20 cellular contexts compared by ENCODE assay signal in genomic region chr11:70432580-70432979, GRCh38. TPM values are rescaled to one million over a fixed set of nuclear protein-coding genes. Genes with fewer than 3 reads are reported as not detected.
DNase-seq lines count a peak whose midpoint lies in the region; ATAC-seq and TF ChIP-seq lines count a peak whose summit lies in the region.
"Had no signal": no experiment of that assay in that cellular context is flagged by ENCODE, and none has a peak within 500 bp of the region (broad histone marks: within the 10 kb centered on the region; RNA-seq: fewer than 3 reads in every experiment).

No MANE protein-coding gene starts in this region.

- no peak overlapping the region for H3K14ac ChIP-seq in IMR-90 (replicated peaks; ENCODE audit: low read depth, low read length)

- no peak overlapping the region for H2BK120ac ChIP-seq in IMR-90 (ENCODE audit: low read depth, low read length)

- H3K4me1 Mint-ChIP-seq in GM23338 (peaks cover 4% of the 10 kb centered on the region; the same call in 1 of the 3 replicates), endothelial cell (ENCODE audit: unreplicated experiment) (peaks cover 3% of the 10 kb centered on the region), mesothelial cell of epicardium (peaks cover 3% of the 10 kb centered on the region)
- H3K4me1 Mint-ChIP-seq: CD14-positive monocyte; CD8-positive, alpha-beta memory T cell had no signal

- H3K4me1 ChIP-seq in GM23338 (ENCODE audit: insufficient read depth) (no peaks in the 10 kb centered on the region), IMR-90 (ENCODE audit: control insufficient read depth, insufficient read depth, low read length) (no peaks in the 10 kb centered on the region)

- no peak overlapping the region for H4K8ac ChIP-seq in IMR-90 (ENCODE audit: low read depth in 2 of 2, low read length in 2 of 2)

- H2BK15ac ChIP-seq in IMR-90 (ENCODE audit: low read depth, low read length): no peak overlapping the region

- H3K9ac ChIP-seq in IMR-90 (ENCODE audit: low read depth, low read length): no peak overlapping the region

- CTCF ChIA-PET in IMR-90 (lab: Yijun Ruan, JAX): no interaction called here

- H3K27me3 Mint-ChIP-seq in GM23338 (ENCODE audit: insufficient read depth, low read depth, poor library complexity): peaks cover 2% of the 10 kb centered on the region
- H3K27me3 Mint-ChIP-seq in endothelial cell (ENCODE audit: unreplicated experiment): peaks cover 8% of the 10 kb centered on the region
- H3K27me3 Mint-ChIP-seq in mesothelial cell of epicardium (ENCODE audit: low read depth): no peaks in the 10 kb centered on the region

- no peak overlapping the region for H2AFZ ChIP-seq in GM23338
- H2AFZ ChIP-seq in IMR-90 (replicated peaks; ENCODE audit: low read length, poor library complexity): peak overlapping the region; percentile 35

- BruUV-seq in IMR-90 (replicated peaks; lab: Mats Ljungman, UMichigan): no TSS peak

- no peak overlapping the region for H2AK5ac ChIP-seq in IMR-90 (ENCODE audit: low read depth, low read length)

- dilution Hi-C loops in IMR-90 (cut with HindIII; ENCODE audit: low sequenced_read_pairs, unreplicated experiment): no loop called here

- H3K27me3 ChIP-seq in GM23338 (ENCODE audit: insufficient read depth): no peaks in the 10 kb centered on the region
- no peaks in the 10 kb centered on the region for H3K27me3 ChIP-seq in IMR-90 (ENCODE audit: control insufficient read depth, insufficient read depth, low read length)
- H3K27me3 ChIP-seq: MG63 had no signal

- peaks cover 17 to 58% of the 10 kb centered on the region in 2 experiments for H3K79me1 ChIP-seq in IMR-90 (ENCODE audit: low read depth in 1 of 2, low read length in 2 of 2)

- no peak overlapping the region for H3K23ac ChIP-seq in IMR-90 (ENCODE audit: low read depth, low read length)

- H3K9me2 ChIP-seq in GM23338 (ENCODE audit: insufficient read depth): no peaks in the 10 kb centered on the region

- DNase-seq in GM23338 (ENCODE audit: low spot score) (no peak), IMR-90 (no peak), endothelial cell (ENCODE audit: low spot score) (no peak), posterior vena cava (ENCODE audit: low spot score) (peak; percentile 69), mesothelial cell of epicardium (ENCODE audit: low spot score in 2 of 2, unreplicated experiment in 2 of 2) (no peak), middle frontal gyrus (ENCODE audit: extremely low spot score, low spot score) (no peak)
- DNase-seq: CD8-positive, alpha-beta memory T cell; DMS 273 treated with DMSO at 0.1 percent for 48 hours; DND-41; H9; KG1; MG63; NCI-H1105 treated with DMSO at 0.1 percent for 48 hours; NCI-H2029; NCI-H446 treated with DMSO at 0.1 percent for 48 hours; NCI-H526 treated with DMSO at 0.1 percent for 48 hours; RPMI8226; SHP77 had no signal

- H3K4me2 ChIP-seq in GM23338 (no peak overlapping the region), IMR-90 (ENCODE audit: low read depth, low read length) (no peak overlapping the region)

- no peak overlapping the region for H3K27ac ChIP-seq in GM23338 (ENCODE audit: low read depth)
- H3K27ac ChIP-seq in IMR-90 (ENCODE audit: insufficient read depth, low read length): no peak overlapping the region

- no peak overlapping the region for H2AK9ac ChIP-seq in IMR-90 (replicated peaks; ENCODE audit: low read depth, low read length, poor library complexity)

- no peak overlapping the region; the same call in 1 of the 2 replicates for H3K27ac Mint-ChIP-seq in GM23338
- no peak overlapping the region for H3K27ac Mint-ChIP-seq in endothelial cell (ENCODE audit: unreplicated experiment)
- no peak overlapping the region for H3K27ac Mint-ChIP-seq in mesothelial cell of epicardium
- H3K27ac Mint-ChIP-seq: CD14-positive monocyte had no signal

- H2BK20ac ChIP-seq in IMR-90 (ENCODE audit: low read depth, low read length): no peak overlapping the region

- peaks cover 88% of the 10 kb centered on the region for H3K36me3 Mint-ChIP-seq in GM23338 (ENCODE audit: low read depth)
- peaks cover 63% of the 10 kb centered on the region for H3K36me3 Mint-ChIP-seq in endothelial cell (ENCODE audit: low read depth, unreplicated experiment)
- H3K36me3 Mint-ChIP-seq in mesothelial cell of epicardium: peaks cover 50% of the 10 kb centered on the region
- H3K36me3 Mint-ChIP-seq: CD14-positive monocyte; CD8-positive, alpha-beta memory T cell had no signal

- H3K9me3 Mint-ChIP-seq in GM23338 (peaks cover 2% of the 10 kb centered on the region; the same call in 1 of the 3 replicates), endothelial cell (ENCODE audit: unreplicated experiment) (no peaks in the 10 kb centered on the region), mesothelial cell of epicardium (no peaks in the 10 kb centered on the region)
- H3K9me3 Mint-ChIP-seq: CD8-positive, alpha-beta memory T cell; H9 had no signal

- H2BK5ac ChIP-seq in IMR-90 (ENCODE audit: low read depth, low read length, poor library complexity, severe bottlenecking): no peak overlapping the region

- H3K18ac ChIP-seq in IMR-90 (ENCODE audit: low read depth, low read length): no peak overlapping the region

- peak; percentile 21 for ATAC-seq in GM23338
- ATAC-seq in IMR-90 (ENCODE audit: low read depth): no peak
- ATAC-seq in GM18517 (IDR thresholded peaks at IDR 0.05; ENCODE audit: unreplicated experiment): no peak

- H3K56ac ChIP-seq in IMR-90 (ENCODE audit: extremely low read depth, insufficient read depth, low read length): no peak overlapping the region

- no peaks in the 10 kb centered on the region for H3F3A ChIP-seq in GM23338 (replicated peaks; ENCODE audit: low read depth)

- intact Hi-C loops in IMR-90 (cut with micrococcal nuclease): no loop called here
- intact Hi-C loops in posterior vena cava (cut with DNase I): no loop called here

- no peak for TF ChIP-seq CTCF in GM23338 (conservative IDR thresholded peaks at IDR 0.05; ENCODE audit: low read depth in 2 of 2)
- no peak for TF ChIP-seq CTCF in IMR-90 (conservative IDR thresholded peaks at IDR 0.05; ENCODE audit: low read depth, low read length)
- TF ChIP-seq CTCF in endothelial cell (IDR thresholded peaks at IDR 0.05; ENCODE audit: unreplicated experiment): no peak
- no peak for TF ChIP-seq CTCF in mesothelial cell of epicardium (IDR thresholded peaks at IDR 0.05; ENCODE audit: unreplicated experiment)

- H3K9me3 ChIP-seq in IMR-90 (ENCODE audit: control insufficient read depth, insufficient read depth, low read length): no peaks in the 10 kb centered on the region
- H3K9me3 ChIP-seq: MG63 had no signal

- no peak for TF ChIP-seq RAD21 in IMR-90 (IDR thresholded peaks at IDR 0.05; ENCODE audit: low read length)

- H3K79me2 ChIP-seq in GM23338 (replicated peaks; ENCODE audit: insufficient read depth): no peaks in the 10 kb centered on the region

- no peak overlapping the region for H4K5ac ChIP-seq in IMR-90 (ENCODE audit: low read depth, low read length)

- POLR2A ChIA-PET in IMR-90 (lab: Charles Lee; ENCODE audit: unreplicated experiment): no interaction called here

- H3K4me3 Mint-ChIP-seq in GM23338: no peak overlapping the region
- H3K4me3 Mint-ChIP-seq in endothelial cell (ENCODE audit: unreplicated experiment): peak overlapping the region; percentile 85
- no peak overlapping the region for H3K4me3 Mint-ChIP-seq in mesothelial cell of epicardium
- H3K4me3 Mint-ChIP-seq: H9 had no signal

- no peak overlapping the region for H4K91ac ChIP-seq in IMR-90 (ENCODE audit: insufficient read depth, low read depth, low read length)

- no CpG with 5 or more reads among the region's 15 CpGs for WGBS in IMR-90 (ENCODE audit: extremely low coverage in 2 of 2, insufficient read length in 1 of 2), 2 experiments

- no peak overlapping the region for H3K4ac ChIP-seq in IMR-90 (ENCODE audit: low read depth, low read length)

- H3K36me3 ChIP-seq in GM23338 (ENCODE audit: insufficient read depth): peaks cover 22% of the 10 kb centered on the region; the same call in 1 of the 2 replicates
- H3K36me3 ChIP-seq in IMR-90 (ENCODE audit: control insufficient read depth, insufficient read depth, low read length): peaks cover 89% of the 10 kb centered on the region

- H4K20me1 ChIP-seq in GM23338 (replicated peaks; ENCODE audit: insufficient read depth): peaks cover 14% of the 10 kb centered on the region
- peaks cover 72% of the 10 kb centered on the region for H4K20me1 ChIP-seq in IMR-90 (ENCODE audit: insufficient read depth, low read length)

- in situ Hi-C loops in IMR-90 (cut with MboI; ENCODE audit: low sequenced_read_pairs): no loop called here

- no peaks in the 10 kb centered on the region for H3K9me1 ChIP-seq in IMR-90 (ENCODE audit: insufficient read depth, low read length)

- TF ChIP-seq POLR2A in IMR-90 (IDR thresholded peaks at IDR 0.05; ENCODE audit: low read depth, low read length): no peak

- no peak overlapping the region for H3K4me3 ChIP-seq in GM23338
- no peak overlapping the region for H3K4me3 ChIP-seq in IMR-90 (ENCODE audit: insufficient read depth, low read depth, low read length)
- H3K4me3 ChIP-seq: MG63 had no signal

TF ChIP-seq in GM23338, 12 proteins besides CTCF, POLR2A, EP300 and RAD21 (continues in another document):
- TF ChIP-seq CREB1 (CRISPR knock-in tag; IDR thresholded peaks at IDR 0.05; ENCODE audit: low read depth): no peak
- TF ChIP-seq STAT1 (IDR thresholded peaks at IDR 0.05; ENCODE audit: unreplicated experiment): no peak

TF ChIP-seq in IMR-90, 13 proteins besides CTCF, POLR2A, EP300 and RAD21 (continues in another document):
- TF ChIP-seq MAZ (IDR thresholded peaks at IDR 0.05; ENCODE audit: borderline replicate concordance, low read depth, low read length) (no peak), SMC3 (IDR thresholded peaks at IDR 0.05; ENCODE audit: low read depth, low read length) (no peak), MAFK (IDR thresholded peaks at IDR 0.05; ENCODE audit: low read depth, low read length) (no peak), USF2 (IDR thresholded peaks at IDR 0.05; ENCODE audit: low read depth, low read length) (no peak), RFX5 (IDR thresholded peaks at IDR 0.05; ENCODE audit: low read depth, low read length) (no peak), RCOR1 (IDR thresholded peaks at IDR 0.05; ENCODE audit: insufficient replicate concordance, low read length) (no peak)

RNA-seq across cellular contexts. Expression of gene CTTN, which starts 34.3 kb away (rescaled TPM):
- total RNA-seq in GM23338 (2014; rRNA removed; shearing (Covaris generic)): 327 and 343 TPM in 2 replicates
- polyA plus RNA-seq in GM23338 (2016; fragmentation: Nextera tagmentation; extraction: Ambion mirVana) (148 and 163 TPM in 2 replicates), IMR-90 (2012; rRNA removed) (278 and 296 TPM in 2 replicates)
- total RNA-seq in IMR-90 (2012; rRNA removed) (287 and 341 TPM in 2 replicates), endothelial cell (ENCODE audit: unreplicated experiment) (458 TPM), posterior vena cava (100 to 1,000 TPM; 192 to 195 TPM), mesothelial cell of epicardium (307 to 326 TPM (median 318 TPM) in 3 replicates)
- polyA plus RNA-seq in IMR-90 (2012; cell fraction: cytosol; rRNA removed): 121 and 139 TPM in 2 replicates
- 1,027 and 1,310 TPM in 2 replicates for polyA plus RNA-seq in IMR-90 (2012; cell fraction: nucleus; rRNA removed; ENCODE audit: low replicate concordance)
- polyA plus RNA-seq: CD8-positive, alpha-beta memory T cell had no signal
